2 cellular contexts compared by ENCODE assay signal in genomic region chr2:15997728-15998280, GRCh38.
TF ChIP-seq lines count a peak whose summit lies in the region.

No MANE protein-coding gene starts in this region.

TF ChIP-seq in GM23338, 12 proteins besides CTCF, POLR2A, EP300 and RAD21:
- no peak for TF ChIP-seq JUNB (IDR thresholded peaks at IDR 0.05; ENCODE audit: unreplicated experiment)
- TF ChIP-seq REST (IDR thresholded peaks at IDR 0.05; ENCODE audit: unreplicated experiment) = no peak
- TF ChIP-seq, protein P1, sequence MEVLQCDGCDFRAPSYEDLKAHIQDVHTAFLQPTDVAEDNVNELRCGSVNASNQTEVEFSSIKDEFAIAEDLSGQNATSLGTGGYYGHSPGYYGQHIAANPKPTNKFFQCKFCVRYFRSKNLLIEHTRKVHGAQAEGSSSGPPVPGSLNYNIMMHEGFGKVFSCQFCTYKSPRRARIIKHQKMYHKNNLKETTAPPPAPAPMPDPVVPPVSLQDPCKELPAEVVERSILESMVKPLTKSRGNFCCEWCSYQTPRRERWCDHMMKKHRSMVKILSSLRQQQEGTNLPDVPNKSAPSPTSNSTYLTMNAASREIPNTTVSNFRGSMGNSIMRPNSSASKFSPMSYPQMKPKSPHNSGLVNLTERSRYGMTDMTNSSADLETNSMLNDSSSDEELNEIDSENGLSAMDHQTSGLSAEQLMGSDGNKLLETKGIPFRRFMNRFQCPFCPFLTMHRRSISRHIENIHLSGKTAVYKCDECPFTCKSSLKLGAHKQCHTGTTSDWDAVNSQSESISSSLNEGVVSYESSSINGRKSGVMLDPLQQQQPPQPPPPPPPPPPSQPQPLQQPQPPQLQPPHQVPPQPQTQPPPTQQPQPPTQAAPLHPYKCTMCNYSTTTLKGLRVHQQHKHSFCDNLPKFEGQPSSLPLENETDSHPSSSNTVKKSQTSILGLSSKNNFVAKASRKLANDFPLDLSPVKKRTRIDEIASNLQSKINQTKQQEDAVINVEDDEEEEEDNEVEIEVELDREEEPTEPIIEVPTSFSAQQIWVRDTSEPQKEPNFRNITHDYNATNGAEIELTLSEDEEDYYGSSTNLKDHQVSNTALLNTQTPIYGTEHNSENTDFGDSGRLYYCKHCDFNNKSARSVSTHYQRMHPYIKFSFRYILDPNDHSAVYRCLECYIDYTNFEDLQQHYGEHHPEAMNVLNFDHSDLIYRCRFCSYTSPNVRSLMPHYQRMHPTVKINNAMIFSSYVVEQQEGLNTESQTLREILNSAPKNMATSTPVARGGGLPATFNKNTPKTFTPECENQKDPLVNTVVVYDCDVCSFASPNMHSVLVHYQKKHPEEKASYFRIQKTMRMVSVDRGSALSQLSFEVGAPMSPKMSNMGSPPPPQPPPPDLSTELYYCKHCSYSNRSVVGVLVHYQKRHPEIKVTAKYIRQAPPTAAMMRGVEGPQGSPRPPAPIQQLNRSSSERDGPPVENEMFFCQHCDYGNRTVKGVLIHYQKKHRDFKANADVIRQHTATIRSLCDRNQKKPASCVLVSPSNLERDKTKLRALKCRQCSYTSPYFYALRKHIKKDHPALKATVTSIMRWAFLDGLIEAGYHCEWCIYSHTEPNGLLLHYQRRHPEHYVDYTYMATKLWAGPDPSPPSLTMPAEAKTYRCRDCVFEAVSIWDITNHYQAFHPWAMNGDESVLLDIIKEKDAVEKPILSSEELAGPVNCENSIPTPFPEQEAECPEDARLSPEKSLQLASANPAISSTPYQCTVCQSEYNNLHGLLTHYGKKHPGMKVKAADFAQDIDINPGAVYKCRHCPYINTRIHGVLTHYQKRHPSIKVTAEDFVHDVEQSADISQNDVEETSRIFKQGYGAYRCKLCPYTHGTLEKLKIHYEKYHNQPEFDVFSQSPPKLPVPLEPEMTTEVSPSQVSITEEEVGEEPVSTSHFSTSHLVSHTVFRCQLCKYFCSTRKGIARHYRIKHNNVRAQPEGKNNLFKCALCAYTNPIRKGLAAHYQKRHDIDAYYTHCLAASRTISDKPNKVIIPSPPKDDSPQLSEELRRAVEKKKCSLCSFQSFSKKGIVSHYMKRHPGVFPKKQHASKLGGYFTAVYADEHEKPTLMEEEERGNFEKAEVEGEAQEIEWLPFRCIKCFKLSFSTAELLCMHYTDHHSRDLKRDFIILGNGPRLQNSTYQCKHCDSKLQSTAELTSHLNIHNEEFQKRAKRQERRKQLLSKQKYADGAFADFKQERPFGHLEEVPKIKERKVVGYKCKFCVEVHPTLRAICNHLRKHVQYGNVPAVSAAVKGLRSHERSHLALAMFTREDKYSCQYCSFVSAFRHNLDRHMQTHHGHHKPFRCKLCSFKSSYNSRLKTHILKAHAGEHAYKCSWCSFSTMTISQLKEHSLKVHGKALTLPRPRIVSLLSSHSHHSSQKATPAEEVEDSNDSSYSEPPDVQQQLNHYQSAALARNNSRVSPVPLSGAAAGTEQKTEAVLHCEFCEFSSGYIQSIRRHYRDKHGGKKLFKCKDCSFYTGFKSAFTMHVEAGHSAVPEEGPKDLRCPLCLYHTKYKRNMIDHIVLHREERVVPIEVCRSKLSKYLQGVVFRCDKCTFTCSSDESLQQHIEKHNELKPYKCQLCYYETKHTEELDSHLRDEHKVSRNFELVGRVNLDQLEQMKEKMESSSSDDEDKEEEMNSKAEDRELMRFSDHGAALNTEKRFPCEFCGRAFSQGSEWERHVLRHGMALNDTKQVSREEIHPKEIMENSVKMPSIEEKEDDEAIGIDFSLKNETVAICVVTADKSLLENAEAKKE (CRISPR knock-in tag; IDR thresholded peaks at IDR 0.05) = no peak
- TF ChIP-seq NANOG (IDR thresholded peaks at IDR 0.05; ENCODE audit: borderline replicate concordance) = no peak
- no peak for TF ChIP-seq EZH2phosphoT487 (IDR thresholded peaks at IDR 0.05; ENCODE audit: unreplicated experiment)
- TF ChIP-seq STAT1 (IDR thresholded peaks at IDR 0.05; ENCODE audit: unreplicated experiment) = no peak
- TF ChIP-seq, protein P2, sequence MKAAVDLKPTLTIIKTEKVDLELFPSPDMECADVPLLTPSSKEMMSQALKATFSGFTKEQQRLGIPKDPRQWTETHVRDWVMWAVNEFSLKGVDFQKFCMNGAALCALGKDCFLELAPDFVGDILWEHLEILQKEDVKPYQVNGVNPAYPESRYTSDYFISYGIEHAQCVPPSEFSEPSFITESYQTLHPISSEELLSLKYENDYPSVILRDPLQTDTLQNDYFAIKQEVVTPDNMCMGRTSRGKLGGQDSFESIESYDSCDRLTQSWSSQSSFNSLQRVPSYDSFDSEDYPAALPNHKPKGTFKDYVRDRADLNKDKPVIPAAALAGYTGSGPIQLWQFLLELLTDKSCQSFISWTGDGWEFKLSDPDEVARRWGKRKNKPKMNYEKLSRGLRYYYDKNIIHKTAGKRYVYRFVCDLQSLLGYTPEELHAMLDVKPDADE (IDR thresholded peaks at IDR 0.05) = no peak
- no peak for TF ChIP-seq CREB1 (CRISPR knock-in tag; IDR thresholded peaks at IDR 0.05; ENCODE audit: low read depth)
- TF ChIP-seq ZNF331 (CRISPR knock-in tag; IDR thresholded peaks at IDR 0.05; ENCODE audit: low read depth) = no peak
- TF ChIP-seq EZH2 (IDR thresholded peaks at IDR 0.05; ENCODE audit: low read depth, unreplicated experiment) = no peak

TF ChIP-seq in H1, 55 proteins besides CTCF, POLR2A, EP300 and RAD21:
- TF ChIP-seq RBBP5 (IDR thresholded peaks at IDR 0.05; ENCODE audit: borderline replicate concordance, low read depth, low read length) = no peak
- TF ChIP-seq HDAC2 (IDR thresholded peaks at IDR 0.05; ENCODE audit: borderline replicate concordance in 1 of 2, low read depth in 2 of 2, low read length in 2 of 2) = no peak
- no peak for TF ChIP-seq HDAC6 (IDR thresholded peaks at IDR 0.05; ENCODE audit: low read depth, low read length)
TF ChIP-seq in H1: peak in this region for 0.
